Comparison of ENCODE assay signal across 2 cellular contexts in the genomic region with DNA sequence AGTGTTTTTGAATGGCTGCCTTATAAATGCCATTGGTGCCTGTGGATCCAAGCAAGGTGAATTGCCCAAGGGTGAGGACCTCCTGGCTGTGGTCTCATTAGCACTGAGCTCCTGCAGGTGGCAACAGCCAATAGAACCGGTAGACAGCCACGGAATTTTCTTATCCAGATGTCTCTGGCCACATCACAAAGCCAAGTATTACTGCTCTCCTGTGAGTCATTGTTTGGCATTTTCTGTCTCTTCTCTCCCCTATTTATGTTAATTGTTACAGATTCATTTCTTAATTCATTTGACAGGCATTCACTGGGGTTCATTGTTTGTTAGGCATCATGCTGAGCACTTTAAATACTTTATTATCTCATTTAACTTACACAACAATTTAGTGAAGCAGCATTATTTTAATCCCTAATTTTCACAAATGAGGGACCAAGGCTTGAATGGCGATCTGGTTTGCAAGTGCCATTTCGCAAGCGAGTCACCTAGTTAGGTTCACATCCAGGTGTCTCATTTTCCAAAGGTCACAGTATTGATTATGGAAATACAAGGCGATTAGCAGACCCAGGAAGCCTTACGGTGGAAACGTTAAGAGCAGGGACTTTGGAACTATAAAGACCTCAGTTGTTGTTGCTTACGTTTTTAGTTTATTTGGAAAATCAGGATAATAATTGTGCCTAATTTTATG.
TF ChIP-seq lines count a peak whose summit lies in the region.

No MANE protein-coding gene starts in this region.

TF ChIP-seq in GM23338, 12 proteins besides CTCF, POLR2A, EP300 and RAD21:
- TF ChIP-seq NANOG (IDR thresholded peaks at IDR 0.05; ENCODE audit: borderline replicate concordance): peak; percentile 98
- peak; percentile 38; the same call in 1 of the 2 replicates for TF ChIP-seq ZNF114 (CRISPR knock-in tag; IDR thresholded peaks at IDR 0.05)
- TF ChIP-seq, protein P1, sequence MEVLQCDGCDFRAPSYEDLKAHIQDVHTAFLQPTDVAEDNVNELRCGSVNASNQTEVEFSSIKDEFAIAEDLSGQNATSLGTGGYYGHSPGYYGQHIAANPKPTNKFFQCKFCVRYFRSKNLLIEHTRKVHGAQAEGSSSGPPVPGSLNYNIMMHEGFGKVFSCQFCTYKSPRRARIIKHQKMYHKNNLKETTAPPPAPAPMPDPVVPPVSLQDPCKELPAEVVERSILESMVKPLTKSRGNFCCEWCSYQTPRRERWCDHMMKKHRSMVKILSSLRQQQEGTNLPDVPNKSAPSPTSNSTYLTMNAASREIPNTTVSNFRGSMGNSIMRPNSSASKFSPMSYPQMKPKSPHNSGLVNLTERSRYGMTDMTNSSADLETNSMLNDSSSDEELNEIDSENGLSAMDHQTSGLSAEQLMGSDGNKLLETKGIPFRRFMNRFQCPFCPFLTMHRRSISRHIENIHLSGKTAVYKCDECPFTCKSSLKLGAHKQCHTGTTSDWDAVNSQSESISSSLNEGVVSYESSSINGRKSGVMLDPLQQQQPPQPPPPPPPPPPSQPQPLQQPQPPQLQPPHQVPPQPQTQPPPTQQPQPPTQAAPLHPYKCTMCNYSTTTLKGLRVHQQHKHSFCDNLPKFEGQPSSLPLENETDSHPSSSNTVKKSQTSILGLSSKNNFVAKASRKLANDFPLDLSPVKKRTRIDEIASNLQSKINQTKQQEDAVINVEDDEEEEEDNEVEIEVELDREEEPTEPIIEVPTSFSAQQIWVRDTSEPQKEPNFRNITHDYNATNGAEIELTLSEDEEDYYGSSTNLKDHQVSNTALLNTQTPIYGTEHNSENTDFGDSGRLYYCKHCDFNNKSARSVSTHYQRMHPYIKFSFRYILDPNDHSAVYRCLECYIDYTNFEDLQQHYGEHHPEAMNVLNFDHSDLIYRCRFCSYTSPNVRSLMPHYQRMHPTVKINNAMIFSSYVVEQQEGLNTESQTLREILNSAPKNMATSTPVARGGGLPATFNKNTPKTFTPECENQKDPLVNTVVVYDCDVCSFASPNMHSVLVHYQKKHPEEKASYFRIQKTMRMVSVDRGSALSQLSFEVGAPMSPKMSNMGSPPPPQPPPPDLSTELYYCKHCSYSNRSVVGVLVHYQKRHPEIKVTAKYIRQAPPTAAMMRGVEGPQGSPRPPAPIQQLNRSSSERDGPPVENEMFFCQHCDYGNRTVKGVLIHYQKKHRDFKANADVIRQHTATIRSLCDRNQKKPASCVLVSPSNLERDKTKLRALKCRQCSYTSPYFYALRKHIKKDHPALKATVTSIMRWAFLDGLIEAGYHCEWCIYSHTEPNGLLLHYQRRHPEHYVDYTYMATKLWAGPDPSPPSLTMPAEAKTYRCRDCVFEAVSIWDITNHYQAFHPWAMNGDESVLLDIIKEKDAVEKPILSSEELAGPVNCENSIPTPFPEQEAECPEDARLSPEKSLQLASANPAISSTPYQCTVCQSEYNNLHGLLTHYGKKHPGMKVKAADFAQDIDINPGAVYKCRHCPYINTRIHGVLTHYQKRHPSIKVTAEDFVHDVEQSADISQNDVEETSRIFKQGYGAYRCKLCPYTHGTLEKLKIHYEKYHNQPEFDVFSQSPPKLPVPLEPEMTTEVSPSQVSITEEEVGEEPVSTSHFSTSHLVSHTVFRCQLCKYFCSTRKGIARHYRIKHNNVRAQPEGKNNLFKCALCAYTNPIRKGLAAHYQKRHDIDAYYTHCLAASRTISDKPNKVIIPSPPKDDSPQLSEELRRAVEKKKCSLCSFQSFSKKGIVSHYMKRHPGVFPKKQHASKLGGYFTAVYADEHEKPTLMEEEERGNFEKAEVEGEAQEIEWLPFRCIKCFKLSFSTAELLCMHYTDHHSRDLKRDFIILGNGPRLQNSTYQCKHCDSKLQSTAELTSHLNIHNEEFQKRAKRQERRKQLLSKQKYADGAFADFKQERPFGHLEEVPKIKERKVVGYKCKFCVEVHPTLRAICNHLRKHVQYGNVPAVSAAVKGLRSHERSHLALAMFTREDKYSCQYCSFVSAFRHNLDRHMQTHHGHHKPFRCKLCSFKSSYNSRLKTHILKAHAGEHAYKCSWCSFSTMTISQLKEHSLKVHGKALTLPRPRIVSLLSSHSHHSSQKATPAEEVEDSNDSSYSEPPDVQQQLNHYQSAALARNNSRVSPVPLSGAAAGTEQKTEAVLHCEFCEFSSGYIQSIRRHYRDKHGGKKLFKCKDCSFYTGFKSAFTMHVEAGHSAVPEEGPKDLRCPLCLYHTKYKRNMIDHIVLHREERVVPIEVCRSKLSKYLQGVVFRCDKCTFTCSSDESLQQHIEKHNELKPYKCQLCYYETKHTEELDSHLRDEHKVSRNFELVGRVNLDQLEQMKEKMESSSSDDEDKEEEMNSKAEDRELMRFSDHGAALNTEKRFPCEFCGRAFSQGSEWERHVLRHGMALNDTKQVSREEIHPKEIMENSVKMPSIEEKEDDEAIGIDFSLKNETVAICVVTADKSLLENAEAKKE (CRISPR knock-in tag; IDR thresholded peaks at IDR 0.05): peak; percentile 99
- no peak for TF ChIP-seq EZH2 (IDR thresholded peaks at IDR 0.05; ENCODE audit: low read depth, unreplicated experiment)
- no peak for TF ChIP-seq JUNB (IDR thresholded peaks at IDR 0.05; ENCODE audit: unreplicated experiment)
- no peak for TF ChIP-seq EZH2phosphoT487 (IDR thresholded peaks at IDR 0.05; ENCODE audit: unreplicated experiment)
- peak; percentile 58 for TF ChIP-seq POLR2AphosphoS5 (IDR thresholded peaks at IDR 0.05; ENCODE audit: low read depth)
- no peak for TF ChIP-seq ZNF331 (CRISPR knock-in tag; IDR thresholded peaks at IDR 0.05; ENCODE audit: low read depth)
- TF ChIP-seq, protein P2, sequence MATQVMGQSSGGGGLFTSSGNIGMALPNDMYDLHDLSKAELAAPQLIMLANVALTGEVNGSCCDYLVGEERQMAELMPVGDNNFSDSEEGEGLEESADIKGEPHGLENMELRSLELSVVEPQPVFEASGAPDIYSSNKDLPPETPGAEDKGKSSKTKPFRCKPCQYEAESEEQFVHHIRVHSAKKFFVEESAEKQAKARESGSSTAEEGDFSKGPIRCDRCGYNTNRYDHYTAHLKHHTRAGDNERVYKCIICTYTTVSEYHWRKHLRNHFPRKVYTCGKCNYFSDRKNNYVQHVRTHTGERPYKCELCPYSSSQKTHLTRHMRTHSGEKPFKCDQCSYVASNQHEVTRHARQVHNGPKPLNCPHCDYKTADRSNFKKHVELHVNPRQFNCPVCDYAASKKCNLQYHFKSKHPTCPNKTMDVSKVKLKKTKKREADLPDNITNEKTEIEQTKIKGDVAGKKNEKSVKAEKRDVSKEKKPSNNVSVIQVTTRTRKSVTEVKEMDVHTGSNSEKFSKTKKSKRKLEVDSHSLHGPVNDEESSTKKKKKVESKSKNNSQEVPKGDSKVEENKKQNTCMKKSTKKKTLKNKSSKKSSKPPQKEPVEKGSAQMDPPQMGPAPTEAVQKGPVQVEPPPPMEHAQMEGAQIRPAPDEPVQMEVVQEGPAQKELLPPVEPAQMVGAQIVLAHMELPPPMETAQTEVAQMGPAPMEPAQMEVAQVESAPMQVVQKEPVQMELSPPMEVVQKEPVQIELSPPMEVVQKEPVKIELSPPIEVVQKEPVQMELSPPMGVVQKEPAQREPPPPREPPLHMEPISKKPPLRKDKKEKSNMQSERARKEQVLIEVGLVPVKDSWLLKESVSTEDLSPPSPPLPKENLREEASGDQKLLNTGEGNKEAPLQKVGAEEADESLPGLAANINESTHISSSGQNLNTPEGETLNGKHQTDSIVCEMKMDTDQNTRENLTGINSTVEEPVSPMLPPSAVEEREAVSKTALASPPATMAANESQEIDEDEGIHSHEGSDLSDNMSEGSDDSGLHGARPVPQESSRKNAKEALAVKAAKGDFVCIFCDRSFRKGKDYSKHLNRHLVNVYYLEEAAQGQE (IDR thresholded peaks at IDR 0.05; ENCODE audit: unreplicated experiment): no peak

TF ChIP-seq in H1, 55 proteins besides CTCF, POLR2A, EP300 and RAD21 (continues in another document):
- TF ChIP-seq SIN3A (conservative IDR thresholded peaks at IDR 0.05 in 1 of 2, IDR thresholded peaks at IDR 0.05 in 1 of 2; ENCODE audit: low read depth in 1 of 2, low read length in 2 of 2) (0 out of 4 replicates have a peak, but pooled peaks of 1 of the 2 experiments have one; percentile 44), FOSL1 (IDR thresholded peaks at IDR 0.05; ENCODE audit: insufficient read depth, low read depth, low read length) (no peak), HDAC2 (IDR thresholded peaks at IDR 0.05; ENCODE audit: borderline replicate concordance in 1 of 2, low read depth in 2 of 2, low read length in 2 of 2) (0 out of 4 replicates have a peak, but pooled peaks of 1 of the 2 experiments have one; percentile 2), NANOG (IDR thresholded peaks at IDR 0.05; ENCODE audit: insufficient read depth, low read depth, low read length, poor library complexity, severe bottlenecking) (peak; percentile 74), BCL11A (IDR thresholded peaks at IDR 0.05; ENCODE audit: low read depth in 2 of 2, low read length in 2 of 2) (no peak), SIRT6 (IDR thresholded peaks at IDR 0.05; ENCODE audit: low read length) (no peak), JUND (IDR thresholded peaks at IDR 0.05; ENCODE audit: low read length) (peak; percentile 87), SP1 (IDR thresholded peaks at IDR 0.05; ENCODE audit: low read depth, low read length) (peak; percentile 61; the same call in 1 of the 2 replicates), SP2 (IDR thresholded peaks at IDR 0.05; ENCODE audit: low read length) (no peak), CHD2 (IDR thresholded peaks at IDR 0.05; ENCODE audit: low read length) (peak; percentile 32; the same call in 1 of the 2 replicates), EGR1 (IDR thresholded peaks at IDR 0.05; ENCODE audit: borderline replicate concordance, low read depth, low read length) (0 out of 2 replicates have a peak, but pooled peaks have one; percentile 5), CHD1 (IDR thresholded peaks at IDR 0.05; ENCODE audit: low read depth, low read length) (no peak), RXRA (IDR thresholded peaks at IDR 0.05; ENCODE audit: insufficient read depth, low read depth, low read length) (no peak)
- TF ChIP-seq, protein P3, sequence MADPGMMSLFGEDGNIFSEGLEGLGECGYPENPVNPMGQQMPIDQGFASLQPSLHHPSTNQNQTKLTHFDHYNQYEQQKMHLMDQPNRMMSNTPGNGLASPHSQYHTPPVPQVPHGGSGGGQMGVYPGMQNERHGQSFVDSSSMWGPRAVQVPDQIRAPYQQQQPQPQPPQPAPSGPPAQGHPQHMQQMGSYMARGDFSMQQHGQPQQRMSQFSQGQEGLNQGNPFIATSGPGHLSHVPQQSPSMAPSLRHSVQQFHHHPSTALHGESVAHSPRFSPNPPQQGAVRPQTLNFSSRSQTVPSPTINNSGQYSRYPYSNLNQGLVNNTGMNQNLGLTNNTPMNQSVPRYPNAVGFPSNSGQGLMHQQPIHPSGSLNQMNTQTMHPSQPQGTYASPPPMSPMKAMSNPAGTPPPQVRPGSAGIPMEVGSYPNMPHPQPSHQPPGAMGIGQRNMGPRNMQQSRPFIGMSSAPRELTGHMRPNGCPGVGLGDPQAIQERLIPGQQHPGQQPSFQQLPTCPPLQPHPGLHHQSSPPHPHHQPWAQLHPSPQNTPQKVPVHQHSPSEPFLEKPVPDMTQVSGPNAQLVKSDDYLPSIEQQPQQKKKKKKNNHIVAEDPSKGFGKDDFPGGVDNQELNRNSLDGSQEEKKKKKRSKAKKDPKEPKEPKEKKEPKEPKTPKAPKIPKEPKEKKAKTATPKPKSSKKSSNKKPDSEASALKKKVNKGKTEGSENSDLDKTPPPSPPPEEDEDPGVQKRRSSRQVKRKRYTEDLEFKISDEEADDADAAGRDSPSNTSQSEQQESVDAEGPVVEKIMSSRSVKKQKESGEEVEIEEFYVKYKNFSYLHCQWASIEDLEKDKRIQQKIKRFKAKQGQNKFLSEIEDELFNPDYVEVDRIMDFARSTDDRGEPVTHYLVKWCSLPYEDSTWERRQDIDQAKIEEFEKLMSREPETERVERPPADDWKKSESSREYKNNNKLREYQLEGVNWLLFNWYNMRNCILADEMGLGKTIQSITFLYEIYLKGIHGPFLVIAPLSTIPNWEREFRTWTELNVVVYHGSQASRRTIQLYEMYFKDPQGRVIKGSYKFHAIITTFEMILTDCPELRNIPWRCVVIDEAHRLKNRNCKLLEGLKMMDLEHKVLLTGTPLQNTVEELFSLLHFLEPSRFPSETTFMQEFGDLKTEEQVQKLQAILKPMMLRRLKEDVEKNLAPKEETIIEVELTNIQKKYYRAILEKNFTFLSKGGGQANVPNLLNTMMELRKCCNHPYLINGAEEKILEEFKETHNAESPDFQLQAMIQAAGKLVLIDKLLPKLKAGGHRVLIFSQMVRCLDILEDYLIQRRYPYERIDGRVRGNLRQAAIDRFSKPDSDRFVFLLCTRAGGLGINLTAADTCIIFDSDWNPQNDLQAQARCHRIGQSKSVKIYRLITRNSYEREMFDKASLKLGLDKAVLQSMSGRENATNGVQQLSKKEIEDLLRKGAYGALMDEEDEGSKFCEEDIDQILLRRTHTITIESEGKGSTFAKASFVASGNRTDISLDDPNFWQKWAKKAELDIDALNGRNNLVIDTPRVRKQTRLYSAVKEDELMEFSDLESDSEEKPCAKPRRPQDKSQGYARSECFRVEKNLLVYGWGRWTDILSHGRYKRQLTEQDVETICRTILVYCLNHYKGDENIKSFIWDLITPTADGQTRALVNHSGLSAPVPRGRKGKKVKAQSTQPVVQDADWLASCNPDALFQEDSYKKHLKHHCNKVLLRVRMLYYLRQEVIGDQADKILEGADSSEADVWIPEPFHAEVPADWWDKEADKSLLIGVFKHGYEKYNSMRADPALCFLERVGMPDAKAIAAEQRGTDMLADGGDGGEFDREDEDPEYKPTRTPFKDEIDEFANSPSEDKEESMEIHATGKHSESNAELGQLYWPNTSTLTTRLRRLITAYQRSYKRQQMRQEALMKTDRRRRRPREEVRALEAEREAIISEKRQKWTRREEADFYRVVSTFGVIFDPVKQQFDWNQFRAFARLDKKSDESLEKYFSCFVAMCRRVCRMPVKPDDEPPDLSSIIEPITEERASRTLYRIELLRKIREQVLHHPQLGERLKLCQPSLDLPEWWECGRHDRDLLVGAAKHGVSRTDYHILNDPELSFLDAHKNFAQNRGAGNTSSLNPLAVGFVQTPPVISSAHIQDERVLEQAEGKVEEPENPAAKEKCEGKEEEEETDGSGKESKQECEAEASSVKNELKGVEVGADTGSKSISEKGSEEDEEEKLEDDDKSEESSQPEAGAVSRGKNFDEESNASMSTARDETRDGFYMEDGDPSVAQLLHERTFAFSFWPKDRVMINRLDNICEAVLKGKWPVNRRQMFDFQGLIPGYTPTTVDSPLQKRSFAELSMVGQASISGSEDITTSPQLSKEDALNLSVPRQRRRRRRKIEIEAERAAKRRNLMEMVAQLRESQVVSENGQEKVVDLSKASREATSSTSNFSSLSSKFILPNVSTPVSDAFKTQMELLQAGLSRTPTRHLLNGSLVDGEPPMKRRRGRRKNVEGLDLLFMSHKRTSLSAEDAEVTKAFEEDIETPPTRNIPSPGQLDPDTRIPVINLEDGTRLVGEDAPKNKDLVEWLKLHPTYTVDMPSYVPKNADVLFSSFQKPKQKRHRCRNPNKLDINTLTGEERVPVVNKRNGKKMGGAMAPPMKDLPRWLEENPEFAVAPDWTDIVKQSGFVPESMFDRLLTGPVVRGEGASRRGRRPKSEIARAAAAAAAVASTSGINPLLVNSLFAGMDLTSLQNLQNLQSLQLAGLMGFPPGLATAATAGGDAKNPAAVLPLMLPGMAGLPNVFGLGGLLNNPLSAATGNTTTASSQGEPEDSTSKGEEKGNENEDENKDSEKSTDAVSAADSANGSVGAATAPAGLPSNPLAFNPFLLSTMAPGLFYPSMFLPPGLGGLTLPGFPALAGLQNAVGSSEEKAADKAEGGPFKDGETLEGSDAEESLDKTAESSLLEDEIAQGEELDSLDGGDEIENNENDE (IDR thresholded peaks at IDR 0.05; ENCODE audit: insufficient replicate concordance, low read length): peak; percentile 77
- TF ChIP-seq, protein P4, sequence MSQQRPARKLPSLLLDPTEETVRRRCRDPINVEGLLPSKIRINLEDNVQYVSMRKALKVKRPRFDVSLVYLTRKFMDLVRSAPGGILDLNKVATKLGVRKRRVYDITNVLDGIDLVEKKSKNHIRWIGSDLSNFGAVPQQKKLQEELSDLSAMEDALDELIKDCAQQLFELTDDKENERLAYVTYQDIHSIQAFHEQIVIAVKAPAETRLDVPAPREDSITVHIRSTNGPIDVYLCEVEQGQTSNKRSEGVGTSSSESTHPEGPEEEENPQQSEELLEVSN (IDR thresholded peaks at IDR 0.05): no peak
- TF ChIP-seq, protein P5, sequence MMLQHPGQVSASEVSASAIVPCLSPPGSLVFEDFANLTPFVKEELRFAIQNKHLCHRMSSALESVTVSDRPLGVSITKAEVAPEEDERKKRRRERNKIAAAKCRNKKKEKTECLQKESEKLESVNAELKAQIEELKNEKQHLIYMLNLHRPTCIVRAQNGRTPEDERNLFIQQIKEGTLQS (IDR thresholded peaks at IDR 0.05; ENCODE audit: insufficient read depth, low read depth, low read length): no peak
